Comparison of ENCODE assay signal across 34 cellular contexts in genomic region chr5:92951746-92952145, GRCh38.
DNase-seq lines count a peak whose midpoint lies in the region; ATAC-seq, FAIRE-seq and TF ChIP-seq lines count a peak whose summit lies in the region.
"Had no signal": no experiment of that assay in that cellular context is flagged by ENCODE, and none has a peak within 500 bp of the region (broad histone marks: within the 10 kb centered on the region; RNA-seq: fewer than 3 reads in every experiment).

No MANE protein-coding gene starts in this region.

- H3K36me3 ChIP-seq in HepG2 (replicated peaks in 1 of 2; ENCODE audit: control insufficient read depth in 1 of 2, insufficient read depth in 2 of 2, low read length in 2 of 2) (no peaks in the 10 kb centered on the region), right lobe of liver (no peaks in the 10 kb centered on the region), HEK293 (ENCODE audit: control insufficient read depth in 2 of 2, insufficient read depth in 1 of 2, low read length in 2 of 2) (no peaks in the 10 kb centered on the region), Panc1 (ENCODE audit: control insufficient read depth, insufficient read depth, low read length) (no peaks in the 10 kb centered on the region)
- H3K36me3 ChIP-seq: BE2C; BLaER1; BLaER1 treated with 17β-estradiol and CSF1 and Interleukin-3, amounts not matched to agents 10 nM and 100 nM had no signal

- no peaks in the 10 kb centered on the region for H4K20me1 ChIP-seq in HepG2 (ENCODE audit: insufficient read depth, low read length)
- H4K20me1 ChIP-seq: BLaER1; BLaER1 treated with 17β-estradiol and CSF1 and Interleukin-3, amounts not matched to agents 10 nM and 100 nM had no signal

- no peak for TF ChIP-seq POLR2A in HepG2 (IDR thresholded peaks at IDR 0.05; ENCODE audit: insufficient read depth in 1 of 2, low read depth in 2 of 2, low read length in 2 of 2)
- no peak for TF ChIP-seq POLR2A in right lobe of liver (IDR thresholded peaks at IDR 0.05)

- no peak for FAIRE-seq in HepG2 (lab: Jason Lieb, UNC)
- FAIRE-seq: A549, D721Med had no signal

- TF ChIP-seq CTCF in HepG2 (CRISPR knock-in tag; IDR thresholded peaks at IDR 0.05) (no peak), right lobe of liver (IDR thresholded peaks at IDR 0.05) (no peak), HEK293 (tag by site-specific recombination; IDR thresholded peaks at IDR 0.05) (no peak), Panc1 (IDR thresholded peaks at IDR 0.05) (no peak)

- H3K4me3 ChIP-seq in HepG2 (replicated peaks in 1 of 3; ENCODE audit: insufficient read depth in 1 of 3, low read depth in 2 of 3, low read length in 3 of 3): no peak overlapping the region
- H3K4me3 ChIP-seq in right lobe of liver: no peak overlapping the region
- no peak overlapping the region for H3K4me3 ChIP-seq in HEK293 (ENCODE audit: low read depth, low read length)
- H3K4me3 ChIP-seq in Panc1 (ENCODE audit: low read depth in 2 of 2, low read length in 2 of 2): no peak overlapping the region
- H3K4me3 ChIP-seq: A549; BLaER1; BLaER1 treated with 17β-estradiol and CSF1 and Interleukin-3, amounts not matched to agents 10 nM and 100 nM had no signal

- H3K4me3 Mint-ChIP-seq in activated naive CD8-positive, alpha-beta T cell treated with anti-CD3 and anti-CD28 coated beads, Interleukin-2, amount 50 U/mL, for 24 hours: no peak overlapping the region
- H3K4me3 Mint-ChIP-seq: B cell; CD14-positive monocyte; CD4-positive, alpha-beta memory T cell; CD4-positive, alpha-beta T cell; CD4-positive, CD25-positive, alpha-beta regulatory T cell; CD8-positive, alpha-beta memory T cell; CD8-positive, alpha-beta T cell had no signal

- intact Hi-C loops in HepG2 (cut with micrococcal nuclease; ENCODE audit: unreplicated experiment) (no loop called here), right lobe of liver (cut with DNase I) (no loop called here), Panc1 (cut with micrococcal nuclease; ENCODE audit: unreplicated experiment) (no loop called here)

- DNase-seq in HepG2 (ENCODE audit: low spot score): no peak
- no peak for DNase-seq in right lobe of liver
- no peak for DNase-seq in Panc1 (ENCODE audit: low read depth, low spot score)
- no peak for DNase-seq in NAMALWA (ENCODE audit: low spot score)
- DNase-seq in activated naive CD8-positive, alpha-beta T cell treated with anti-CD3 and anti-CD28 coated beads, Interleukin-2, amount 50 U/mL, for 24 hours: no peak
- DNase-seq: 8988T; ACHN; AML-193; BE2C; C1 segment of cervical spinal cord; Caco-2; Calu3; CD4-positive, alpha-beta memory T cell; CD4-positive, alpha-beta T cell; CD4-positive, CD25-positive, alpha-beta regulatory T cell; CD8-positive, alpha-beta memory T cell; CD8-positive, alpha-beta T cell; COR-L47; DMS 273 treated with DMSO at 0.1 percent for 48 hours; DMS153; DMS53; DMS79; DMS79 treated with DMSO at 0.1 percent for 48 hours; DND-41; EL had no signal

- H3K27me3 ChIP-seq in HepG2 (ENCODE audit: control insufficient read depth in 1 of 2, insufficient read depth in 2 of 2, low read length in 2 of 2): no peaks in the 10 kb centered on the region
- no peaks in the 10 kb centered on the region for H3K27me3 ChIP-seq in right lobe of liver
- H3K27me3 ChIP-seq in Panc1 (ENCODE audit: control insufficient read depth, insufficient read depth, low read length): no peaks in the 10 kb centered on the region
- H3K27me3 ChIP-seq: BE2C; BLaER1; BLaER1 treated with 17β-estradiol and CSF1 and Interleukin-3, amounts not matched to agents 10 nM and 100 nM had no signal

- no peak for TF ChIP-seq RAD21 in HepG2 (CRISPR knock-in tag; IDR thresholded peaks at IDR 0.05)

- no TSS peak for BruUV-seq in HepG2 (replicated peaks; lab: Mats Ljungman, UMichigan)
- BruUV-seq in Panc1 (replicated peaks; lab: Mats Ljungman, UMichigan): no TSS peak

- H3K27ac Mint-ChIP-seq in activated naive CD8-positive, alpha-beta T cell treated with anti-CD3 and anti-CD28 coated beads, Interleukin-2, amount 50 U/mL, for 24 hours: no peak overlapping the region
- H3K27ac Mint-ChIP-seq: B cell; CD14-positive monocyte; CD4-positive, alpha-beta memory T cell; CD4-positive, alpha-beta T cell; CD4-positive, CD25-positive, alpha-beta regulatory T cell; CD8-positive, alpha-beta T cell had no signal

- no peak for TF ChIP-seq EP300 in HepG2 (IDR thresholded peaks at IDR 0.05; ENCODE audit: low read depth in 2 of 2, low read length in 2 of 2)
- no peak for TF ChIP-seq EP300 in HepG2 (CRISPR knock-in tag; IDR thresholded peaks at IDR 0.05; ENCODE audit: borderline replicate concordance)

- H3K27me3 Mint-ChIP-seq in activated naive CD8-positive, alpha-beta T cell treated with anti-CD3 and anti-CD28 coated beads, Interleukin-2, amount 50 U/mL, for 24 hours: no peaks in the 10 kb centered on the region
- H3K27me3 Mint-ChIP-seq: B cell; CD4-positive, alpha-beta memory T cell; CD4-positive, alpha-beta T cell; CD4-positive, CD25-positive, alpha-beta regulatory T cell; CD8-positive, alpha-beta memory T cell had no signal

- H3K9me3 ChIP-seq in HepG2 (ENCODE audit: low read length) (peaks cover 65% of the 10 kb centered on the region), right lobe of liver (peaks cover 0 to 5% (median 0%) of the 10 kb centered on the region in 4 donors), HEK293 (ENCODE audit: control insufficient read depth, insufficient read depth, low read depth, low read length) (no peaks in the 10 kb centered on the region), Panc1 (ENCODE audit: control insufficient read depth, insufficient read depth, low read depth, low read length) (peaks cover 39% of the 10 kb centered on the region; the same call in 1 of the 2 replicates)

- peaks cover 47% of the 10 kb centered on the region for H3K9me3 Mint-ChIP-seq in activated naive CD8-positive, alpha-beta T cell treated with anti-CD3 and anti-CD28 coated beads, Interleukin-2, amount 50 U/mL, for 24 hours

- ATAC-seq in HepG2: no peak
- no peak for ATAC-seq in right lobe of liver
- ATAC-seq in Panc1: no peak
- ATAC-seq in activated naive CD8-positive, alpha-beta T cell treated with anti-CD3 and anti-CD28 coated beads, Interleukin-2, amount 50 U/mL, for 24 hours: no peak
- ATAC-seq: A549; CD8-positive, alpha-beta T cell had no signal

- H3K4me2 ChIP-seq in HepG2 (ENCODE audit: low read depth, low read length): no peak overlapping the region
- H3K4me2 ChIP-seq: A549; BLaER1; BLaER1 treated with 17β-estradiol and CSF1 and Interleukin-3, amounts not matched to agents 10 nM and 100 nM had no signal

- POLR2A ChIA-PET in HepG2 (lab: Yijun Ruan, JAX): no interaction called here
- POLR2A ChIA-PET in HEK293 (lab: Yijun Ruan, JAX): no interaction called here
- POLR2A ChIA-PET in Panc1 (lab: Charles Lee): no interaction called here

- in situ Hi-C loops in HepG2 (cut with HindIII; ENCODE audit: extremely low pct_ligation_motif_present, low pct_unique_long_range_greater_than_20kb): no loop called here
- in situ Hi-C loops in Panc1 (cut with HindIII; ENCODE audit: low pct_unique_long_range_greater_than_20kb, low sequenced_read_pairs): no loop called here

- H3K4me1 Mint-ChIP-seq in activated naive CD8-positive, alpha-beta T cell treated with anti-CD3 and anti-CD28 coated beads, Interleukin-2, amount 50 U/mL, for 24 hours: no peaks in the 10 kb centered on the region
- H3K4me1 Mint-ChIP-seq: B cell; CD14-positive monocyte; CD4-positive, alpha-beta memory T cell; CD4-positive, CD25-positive, alpha-beta regulatory T cell; CD8-positive, alpha-beta memory T cell had no signal

- CTCF ChIA-PET in HepG2 (lab: Yijun Ruan, JAX; ENCODE audit: low intra/inter-chr PET ratio, low total read pairs) (no interaction called here), HEK293 (lab: Yijun Ruan, JAX) (no interaction called here), Panc1 (lab: Charles Lee) (no interaction called here)

- H2AFZ ChIP-seq in HepG2 (ENCODE audit: low read length): no peak overlapping the region

- no peak overlapping the region for H3K9ac ChIP-seq in HepG2 (ENCODE audit: insufficient read depth, low read depth, low read length)
- H3K9ac ChIP-seq: BLaER1; BLaER1 treated with 17β-estradiol and CSF1 and Interleukin-3, amounts not matched to agents 10 nM and 100 nM had no signal

- H3K4me1 ChIP-seq in HepG2 (ENCODE audit: insufficient read depth, low read length): peaks cover 15% of the 10 kb centered on the region
- H3K4me1 ChIP-seq in right lobe of liver: no peaks in the 10 kb centered on the region
- no peaks in the 10 kb centered on the region for H3K4me1 ChIP-seq in HEK293 (ENCODE audit: control insufficient read depth, insufficient read depth, low read length)
- no peaks in the 10 kb centered on the region for H3K4me1 ChIP-seq in Panc1 (ENCODE audit: control insufficient read depth, insufficient read depth, low read length)
- H3K4me1 ChIP-seq: BE2C; BLaER1; BLaER1 treated with 17β-estradiol and CSF1 and Interleukin-3, amounts not matched to agents 10 nM and 100 nM; Caco-2 had no signal

- H3K27ac ChIP-seq in HepG2 (ENCODE audit: extremely low read length, insufficient read depth, low read length): no peak overlapping the region
- H3K27ac ChIP-seq in right lobe of liver: no peak overlapping the region
- H3K27ac ChIP-seq in HEK293 (ENCODE audit: extremely low read depth, low read depth, low read length): no peak overlapping the region
- peak overlapping the region; percentile 9; the same call in 1 of the 2 replicates for H3K27ac ChIP-seq in Panc1 (ENCODE audit: low read length)
- H3K27ac ChIP-seq: 22Rv1; A549; BLaER1; BLaER1 treated with 17β-estradiol and CSF1 and Interleukin-3, amounts not matched to agents 10 nM and 100 nM; C4-2B had no signal

- no peaks in the 10 kb centered on the region for H3K79me2 ChIP-seq in HepG2 (ENCODE audit: insufficient read depth, low read length)

- no peaks in the 10 kb centered on the region for H3K36me3 Mint-ChIP-seq in activated naive CD8-positive, alpha-beta T cell treated with anti-CD3 and anti-CD28 coated beads, Interleukin-2, amount 50 U/mL, for 24 hours (ENCODE audit: low read depth)
- H3K36me3 Mint-ChIP-seq: CD14-positive monocyte; CD4-positive, alpha-beta memory T cell; CD4-positive, CD25-positive, alpha-beta regulatory T cell; CD8-positive, alpha-beta memory T cell; CD8-positive, alpha-beta T cell had no signal

TF ChIP-seq in HepG2, 621 proteins besides CTCF, POLR2A, EP300 and RAD21 (continues in another document):
- TF ChIP-seq ZNF431 (CRISPR knock-in tag; IDR thresholded peaks at IDR 0.05; ENCODE audit: borderline replicate concordance, low read depth): no peak
- TF ChIP-seq ZBTB8A (CRISPR knock-in tag; IDR thresholded peaks at IDR 0.05; ENCODE audit: borderline replicate concordance, low read depth): no peak
- peak; percentile 95; the same call in 1 of the 2 replicates for TF ChIP-seq ZNF136 (CRISPR knock-in tag; IDR thresholded peaks at IDR 0.05; ENCODE audit: low read depth)
- no peak for TF ChIP-seq ZNF629 (CRISPR knock-in tag; conservative IDR thresholded peaks at IDR 0.05)

TF ChIP-seq in HEK293, 187 proteins besides CTCF, POLR2A, EP300 and RAD21:
- no peak for TF ChIP-seq ZFP41 (tag by site-specific recombination; IDR thresholded peaks at IDR 0.05; ENCODE audit: borderline replicate concordance)
- 0 out of 2 replicates have a peak, but pooled peaks have one; percentile 11 for TF ChIP-seq ZNF549 (tag by site-specific recombination; IDR thresholded peaks at IDR 0.05)
- TF ChIP-seq SETDB1 (IDR thresholded peaks at IDR 0.05; ENCODE audit: insufficient read length, low read length): peak; percentile 92
- TF ChIP-seq TRIM28 (IDR thresholded peaks at IDR 0.05; ENCODE audit: borderline replicate concordance, low read length): 0 out of 2 replicates have a peak, but pooled peaks have one; percentile 36

Comparison
In these comparisons a context has a peak if more than half of its experiments do, and no peak if none do; other contexts are left out.
1. Of the 63 proteins assayed by ChIP-seq in both HepG2 and HEK293: peak only in HepG2: none; only in HEK293: SETDB1 and ZNF549; in both: none; in neither: 61.